13 cellular contexts compared by ENCODE assay signal in the genomic region with DNA sequence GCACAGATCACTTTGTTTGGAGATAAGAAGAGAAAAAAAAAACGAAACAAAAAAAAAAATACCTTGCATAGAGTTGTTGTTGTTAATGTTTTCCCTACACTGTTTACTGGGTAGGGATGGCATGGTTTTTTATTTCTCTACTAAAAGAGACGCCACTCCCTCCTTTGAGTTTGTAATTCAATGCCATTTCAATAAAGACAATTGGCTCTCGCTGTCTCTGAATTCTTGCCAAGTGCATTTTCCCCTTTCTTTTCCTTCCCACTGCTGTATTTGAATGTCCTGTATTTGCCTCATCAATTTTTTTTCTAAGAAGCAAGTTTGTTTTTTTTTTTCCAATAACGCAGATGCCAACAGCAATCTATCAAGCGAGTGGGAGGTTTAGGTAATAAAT.
DNase-seq lines count a peak whose midpoint lies in the region; ATAC-seq and TF ChIP-seq lines count a peak whose summit lies in the region.
"Had no signal": no experiment of that assay in that cellular context is flagged by ENCODE, and none has a peak within 500 bp of the region (broad histone marks: within the 10 kb centered on the region; RNA-seq: fewer than 3 reads in every experiment).

No MANE protein-coding gene starts in this region.

- H3K4me2 ChIP-seq in smooth muscle cell = peak overlapping the region; percentile 98

- peaks cover 9% of the 10 kb centered on the region for H3F3A ChIP-seq in smooth muscle cell (ENCODE audit: low read depth)

- no peaks in the 10 kb centered on the region for H4K20me1 ChIP-seq in smooth muscle cell (ENCODE audit: low read depth)

- TF ChIP-seq CTCF in smooth muscle cell (IDR thresholded peaks at IDR 0.05; ENCODE audit: borderline replicate concordance, insufficient read depth, poor library complexity, severe bottlenecking) = no peak

- H3K4me1 ChIP-seq in smooth muscle cell (ENCODE audit: low read depth) = peaks cover 21% of the 10 kb centered on the region

- H3K9ac ChIP-seq in smooth muscle cell (ENCODE audit: low read depth) = no peak overlapping the region

- WGBS in smooth muscle cell (ENCODE audit: low lambda C conversion rate) = 28% methylated on average over 5 of the region's 5 CpGs

- H2AFZ ChIP-seq in smooth muscle cell (ENCODE audit: low read depth) = peak overlapping the region; percentile 99

- H3K9me3 ChIP-seq in smooth muscle cell (replicated peaks; ENCODE audit: low read depth) = no peaks in the 10 kb centered on the region

- no peaks in the 10 kb centered on the region for H3K36me3 Mint-ChIP-seq in activated T-helper 1 cell treated with anti-CD3 and anti-CD28 coated beads, Interleukin-12 subunit alpha, Interleukin-12 subunit beta, Interleukin-2, Interleukin-4 antibody, amounts not matched to agents 30 ng/mL and 10 ng/mL and 1 ng/mL, durations not matched to agents 14 hours and 24 hours and 36 hours (ENCODE audit: low read depth)

- H3K27ac Mint-ChIP-seq in activated T-helper 1 cell treated with anti-CD3 and anti-CD28 coated beads, Interleukin-12 subunit alpha, Interleukin-12 subunit beta, Interleukin-2, Interleukin-4 antibody, amounts not matched to agents 30 ng/mL and 10 ng/mL and 1 ng/mL, durations not matched to agents 14 hours and 24 hours and 36 hours = no peak overlapping the region

- H3K4me1 Mint-ChIP-seq in activated T-helper 1 cell treated with anti-CD3 and anti-CD28 coated beads, Interleukin-12 subunit alpha, Interleukin-12 subunit beta, Interleukin-2, Interleukin-4 antibody, amounts not matched to agents 30 ng/mL and 10 ng/mL and 1 ng/mL, durations not matched to agents 14 hours and 24 hours and 36 hours (ENCODE audit: low read depth) = no peaks in the 10 kb centered on the region

- no peaks in the 10 kb centered on the region for H3K9me3 Mint-ChIP-seq in activated T-helper 1 cell treated with anti-CD3 and anti-CD28 coated beads, Interleukin-12 subunit alpha, Interleukin-12 subunit beta, Interleukin-2, Interleukin-4 antibody, amounts not matched to agents 30 ng/mL and 10 ng/mL and 1 ng/mL, durations not matched to agents 14 hours and 24 hours and 36 hours

- peaks cover 7% of the 10 kb centered on the region for H3K27me3 Mint-ChIP-seq in activated T-helper 1 cell treated with anti-CD3 and anti-CD28 coated beads, Interleukin-12 subunit alpha, Interleukin-12 subunit beta, Interleukin-2, Interleukin-4 antibody, amounts not matched to agents 30 ng/mL and 10 ng/mL and 1 ng/mL, durations not matched to agents 14 hours and 24 hours and 36 hours (ENCODE audit: insufficient read depth)

- no peak overlapping the region for H3K27ac ChIP-seq in smooth muscle cell (ENCODE audit: low read depth)
- H3K27ac ChIP-seq: VCaP had no signal

- intact Hi-C loops in posterior cingulate gyrus (cut with DNase I) = loop anchor here (5.0 to 10.0 kb wide), 2 partner anchors 134 to 227 kb away; no protein-coding TSS in a partner anchor
- intact Hi-C loops in activated T-helper 1 cell treated with anti-CD3 and anti-CD28 coated beads, Interleukin-12 subunit alpha, Interleukin-12 subunit beta, Interleukin-2, Interleukin-4 antibody, amounts not matched to agents 30 ng/mL and 10 ng/mL and 1 ng/mL, durations not matched to agents 14 hours and 24 hours and 36 hours (cut with micrococcal nuclease) = no loop called here

- H3K4me3 ChIP-seq in H7 (ENCODE audit: insufficient read depth, low read depth, low read length) = peak overlapping the region; percentile 35; the same call in 1 of the 2 replicates
- H3K4me3 ChIP-seq in smooth muscle cell = peak overlapping the region; percentile 73

- DNase-seq in H7 = no peak
- DNase-seq in NCI-H69 (lab: John Stamatoyannopoulos, UW) = peak; percentile 25
- peak; percentile 69 for DNase-seq in globus pallidus (ENCODE audit: low spot score)
- no peak for DNase-seq in smooth muscle cell (lab: John Stamatoyannopoulos, UW; ENCODE audit: unreplicated experiment)
- DNase-seq in posterior cingulate gyrus = no peak
- no peak for DNase-seq in activated T-helper 1 cell treated with anti-CD3 and anti-CD28 coated beads, Interleukin-12 subunit alpha, Interleukin-12 subunit beta, Interleukin-2, Interleukin-4 antibody, amounts not matched to agents 30 ng/mL and 10 ng/mL and 1 ng/mL, durations not matched to agents 14 hours and 24 hours and 36 hours (ENCODE audit: low spot score)
- DNase-seq: activated gamma-delta T cell treated with Interleukin-2 at 50 U/mL for 16 hours, islet precursor cell, RPMI8226 had no signal

- no peaks in the 10 kb centered on the region; the same call in 1 of the 2 replicates for H3K27me3 ChIP-seq in H7 (ENCODE audit: control insufficient read depth, insufficient read depth, low read length)
- H3K27me3 ChIP-seq in smooth muscle cell (ENCODE audit: low read depth) = no peaks in the 10 kb centered on the region

- H3K79me2 ChIP-seq in smooth muscle cell (ENCODE audit: low read depth) = no peaks in the 10 kb centered on the region

- no peak for ATAC-seq in GM21529 (IDR thresholded peaks at IDR 0.05; ENCODE audit: unreplicated experiment)
- ATAC-seq in HG02973 (IDR thresholded peaks at IDR 0.05; ENCODE audit: unreplicated experiment) = no peak
- ATAC-seq: HCT116 had no signal

- H3K36me3 ChIP-seq in H7 (replicated peaks; ENCODE audit: control insufficient read depth, insufficient read depth, low read length) (no peaks in the 10 kb centered on the region), smooth muscle cell (ENCODE audit: low read depth) (no peaks in the 10 kb centered on the region)

- H3K4me3 Mint-ChIP-seq in activated T-helper 1 cell treated with anti-CD3 and anti-CD28 coated beads, Interleukin-12 subunit alpha, Interleukin-12 subunit beta, Interleukin-2, Interleukin-4 antibody, amounts not matched to agents 30 ng/mL and 10 ng/mL and 1 ng/mL, durations not matched to agents 14 hours and 24 hours and 36 hours = no peak overlapping the region

Comparison
In these comparisons a context has a peak if more than half of its experiments do, and no peak if none do; other contexts are left out.
1. DNase-seq: peak in NCI-H69 (single experiment) and globus pallidus (single experiment); none in H7 (single experiment), smooth muscle cell (single experiment), posterior cingulate gyrus (0 of 10) and activated T-helper 1 cell treated with anti-CD3 and anti-CD28 coated beads, Interleukin-12 subunit alpha, Interleukin-12 subunit beta, Interleukin-2, Interleukin-4 antibody, amounts not matched to agents 30 ng/mL and 10 ng/mL and 1 ng/mL, durations not matched to agents 14 hours and 24 hours and 36 hours (single experiment).